Comparison of ENCODE assay signal across 22 cellular contexts in genomic region chr1:29532741-29533140, GRCh38.
DNase-seq lines count a peak whose midpoint lies in the region; FAIRE-seq and TF ChIP-seq lines count a peak whose summit lies in the region.
"Had no signal": no experiment of that assay in that cellular context is flagged by ENCODE, and none has a peak within 500 bp of the region (broad histone marks: within the 10 kb centered on the region; RNA-seq: fewer than 3 reads in every experiment).

No MANE protein-coding gene starts in this region.

- H2AK5ac ChIP-seq in H9 (ENCODE audit: insufficient read length, low read length) = no peak overlapping the region

- H3K27ac Mint-ChIP-seq in astrocyte (ENCODE audit: unreplicated experiment) = no peak overlapping the region
- H3K27ac Mint-ChIP-seq in osteocyte (ENCODE audit: unreplicated experiment) = no peak overlapping the region
- no peak overlapping the region for H3K27ac Mint-ChIP-seq in H9
- H3K27ac Mint-ChIP-seq: CD8-positive, alpha-beta memory T cell; IgD-negative memory B cell had no signal

- H3K23me2 ChIP-seq in H9 (ENCODE audit: insufficient read length, low read depth, low read length, poor library complexity, severe bottlenecking) = no peaks in the 10 kb centered on the region

- H3K14ac ChIP-seq in H9 (ENCODE audit: insufficient read depth, low read length) = no peak overlapping the region

- H3K9ac ChIP-seq in astrocyte (ENCODE audit: low read length) = no peak overlapping the region
- no peak overlapping the region for H3K9ac ChIP-seq in H9 (ENCODE audit: extremely low read depth, insufficient read length, low read length)
- H3K9ac ChIP-seq: BLaER1, GM23248 had no signal

- no peak overlapping the region for H4K91ac ChIP-seq in H9 (ENCODE audit: insufficient read length, low read depth, low read length)

- WGBS in H9 (ENCODE audit: extremely low coverage, insufficient read length, low lambda C conversion rate) = no CpG with 5 or more reads among the region's 1 CpG

- no peaks in the 10 kb centered on the region for H3K36me3 ChIP-seq in astrocyte (ENCODE audit: insufficient read depth, low read length)
- H3K36me3 ChIP-seq: BLaER1 had no signal

- H4K8ac ChIP-seq in H9 (replicated peaks; ENCODE audit: insufficient read length, low read depth, low read length) = no peak overlapping the region

- H2AFZ ChIP-seq in astrocyte (ENCODE audit: low read depth, low read length) (no peak overlapping the region), H9 (ENCODE audit: low read length) (no peak overlapping the region)
- H2AFZ ChIP-seq: GM23248 had no signal

- H3K36me3 Mint-ChIP-seq in astrocyte (ENCODE audit: low read depth, unreplicated experiment) (no peaks in the 10 kb centered on the region), osteocyte (ENCODE audit: unreplicated experiment) (no peaks in the 10 kb centered on the region), H9 (ENCODE audit: insufficient read depth in 1 of 3, low read depth in 3 of 3) (peaks cover 2 to 16% (median 2%) of the 10 kb centered on the region in 3 experiments; a peak in 4 of 7 replicates)
- H3K36me3 Mint-ChIP-seq: IgD-negative memory B cell had no signal

- no peak overlapping the region for H3K4ac ChIP-seq in H9 (ENCODE audit: low read depth, low read length)

- H3K9me3 Mint-ChIP-seq in astrocyte (ENCODE audit: unreplicated experiment) (peaks cover 8% of the 10 kb centered on the region), osteocyte (ENCODE audit: unreplicated experiment) (peaks cover 15% of the 10 kb centered on the region), H9 (peaks cover 24 to 30% of the 10 kb centered on the region in 2 experiments)

- DNase-seq in LHCN-M2 (ENCODE audit: low read depth) = peak; percentile 39
- peak; percentile 2 for DNase-seq in astrocyte (ENCODE audit: low read depth)
- DNase-seq in fibroblast of villous mesenchyme (ENCODE audit: low read depth) = peak; percentile 4
- peak; percentile 30 for DNase-seq in osteocyte (ENCODE audit: extremely low spot score, unreplicated experiment)
- DNase-seq in substantia nigra (lab: John Stamatoyannopoulos, UW) = no peak
- no peak for DNase-seq in activated CD4-positive, CD25-positive, alpha-beta regulatory T cell treated with anti-CD3 and anti-CD28 coated beads, Interleukin-2, amount 50 U/mL, for 72 hours
- DNase-seq in KBM-7 = no peak
- DNase-seq in H9 = no peak
- DNase-seq: DMS79, GM23248, MV-4-11, NCI-H1436 treated with DMSO at 0.1 percent for 48 hours, NCI-H2029 treated with DMSO at 0.1 percent for 48 hours, NCI-H510A, NCI-H82, PC-3 had no signal

- H3K56ac ChIP-seq in H9 (ENCODE audit: insufficient read length, low read depth, low read length) = no peak overlapping the region

- H2BK20ac ChIP-seq in H9 (ENCODE audit: low read depth, low read length, poor library complexity, severe bottlenecking) = no peak overlapping the region

- no peak overlapping the region for H3K4me3 ChIP-seq in astrocyte (ENCODE audit: insufficient read depth, low read depth, low read length)
- H3K4me3 ChIP-seq in fibroblast of villous mesenchyme (ENCODE audit: low read depth, low read length) = no peak overlapping the region
- H3K4me3 ChIP-seq: BLaER1, GM23248 had no signal

- H3K27me3 ChIP-seq in astrocyte (ENCODE audit: insufficient read depth, low read length) = no peaks in the 10 kb centered on the region
- no peaks in the 10 kb centered on the region for H3K27me3 ChIP-seq in H9 (ENCODE audit: insufficient read depth, low read length)
- H3K27me3 ChIP-seq: BLaER1 had no signal

- H3K4me3 Mint-ChIP-seq in astrocyte (ENCODE audit: unreplicated experiment) (no peak overlapping the region), osteocyte (ENCODE audit: unreplicated experiment) (no peak overlapping the region), H9 (no peak overlapping the region)
- H3K4me3 Mint-ChIP-seq: CD8-positive, alpha-beta memory T cell; IgD-negative memory B cell had no signal

- H4K5ac ChIP-seq in H9 (ENCODE audit: insufficient read length, low read depth, low read length) = no peak overlapping the region

- H2BK5ac ChIP-seq in H9 (ENCODE audit: insufficient read length, low read length) = no peak overlapping the region

- H3K4me1 Mint-ChIP-seq in astrocyte (ENCODE audit: low read depth, unreplicated experiment) (no peaks in the 10 kb centered on the region), osteocyte (ENCODE audit: unreplicated experiment) (no peaks in the 10 kb centered on the region), H9 (no peaks in the 10 kb centered on the region)
- H3K4me1 Mint-ChIP-seq: CD8-positive, alpha-beta memory T cell; IgD-negative memory B cell had no signal

- no peak overlapping the region for H3K23ac ChIP-seq in H9 (ENCODE audit: insufficient read length, low read depth, low read length)

- TF ChIP-seq CTCF in astrocyte (IDR thresholded peaks at IDR 0.05; ENCODE audit: insufficient read depth, low read depth, low read length) (no peak), fibroblast of villous mesenchyme (IDR thresholded peaks at IDR 0.05; ENCODE audit: insufficient read depth, low read depth, low read length) (no peak), osteocyte (IDR thresholded peaks at IDR 0.05) (no peak), H9 (conservative IDR thresholded peaks at IDR 0.05) (no peak)

- H3K79me2 ChIP-seq in astrocyte (ENCODE audit: insufficient read depth, low read length) = no peaks in the 10 kb centered on the region
- no peaks in the 10 kb centered on the region for H3K79me2 ChIP-seq in H9 (ENCODE audit: insufficient read depth, low read length)

- no peak overlapping the region for H2BK15ac ChIP-seq in H9 (ENCODE audit: low read depth, low read length)

- H3K4me1 ChIP-seq in astrocyte (ENCODE audit: insufficient read depth, low read length) (no peaks in the 10 kb centered on the region), H9 (ENCODE audit: insufficient read depth, low read length) (no peaks in the 10 kb centered on the region)

- in situ Hi-C loops in KBM-7 (cut with MboI; ENCODE audit: low pct_unique_long_range_greater_than_20kb, low sequenced_read_pairs) = no loop called here

- no peaks in the 10 kb centered on the region for H4K20me1 ChIP-seq in astrocyte (ENCODE audit: insufficient read depth, low read length)
- no peaks in the 10 kb centered on the region for H4K20me1 ChIP-seq in H9 (ENCODE audit: control insufficient read depth, insufficient read depth, insufficient read length)
- H4K20me1 ChIP-seq: BLaER1 had no signal

- no peak overlapping the region for H2BK120ac ChIP-seq in H9 (ENCODE audit: low read depth, low read length, poor library complexity, severe bottlenecking)

- H3K27ac ChIP-seq in astrocyte (ENCODE audit: low read depth, low read length) (no peak overlapping the region), substantia nigra (ENCODE audit: low read depth, low read length, poor library complexity, severe bottlenecking) (no peak overlapping the region), H9 (ENCODE audit: insufficient read length, low read depth, low read length) (no peak overlapping the region)
- H3K27ac ChIP-seq: BLaER1, GM23248, HL-60 had no signal

- peaks cover 3% of the 10 kb centered on the region for H3K27me3 Mint-ChIP-seq in astrocyte (ENCODE audit: low read depth, unreplicated experiment)
- no peaks in the 10 kb centered on the region for H3K27me3 Mint-ChIP-seq in osteocyte (ENCODE audit: unreplicated experiment)
- H3K27me3 Mint-ChIP-seq in H9 (ENCODE audit: low read depth) = no peaks in the 10 kb centered on the region; the same call in none of the 2 replicates

- H3K18ac ChIP-seq in H9 (ENCODE audit: insufficient read length, low read depth, low read length) = no peak overlapping the region

- no peak for FAIRE-seq in astrocyte (lab: Jason Lieb, UNC)
- FAIRE-seq: D721Med, HTR-8/SVneo had no signal

- no peak overlapping the region for H3T11ph ChIP-seq in H9 (ENCODE audit: low read length)

- no peak overlapping the region for H2BK12ac ChIP-seq in H9 (ENCODE audit: insufficient read length, low read depth, low read length)

- no peaks in the 10 kb centered on the region for H3K79me1 ChIP-seq in H9 (ENCODE audit: insufficient read depth, low read depth, low read length, poor library complexity, severe bottlenecking)

- H3K9me3 ChIP-seq in astrocyte (ENCODE audit: insufficient read depth, low read depth, low read length) = no peaks in the 10 kb centered on the region
- no peaks in the 10 kb centered on the region for H3K9me3 ChIP-seq in H9 (ENCODE audit: control insufficient read depth, low read depth, low read length)

- no peak overlapping the region for H3K4me2 ChIP-seq in astrocyte (ENCODE audit: low read length)
- H3K4me2 ChIP-seq in H9 (ENCODE audit: insufficient read depth, insufficient read length, low read length) = no peak overlapping the region
- H3K4me2 ChIP-seq: BLaER1 had no signal

Comparison
In these comparisons a context has a peak if more than half of its experiments do, and no peak if none do; other contexts are left out.
1. DNase-seq: peak in LHCN-M2 (single experiment), astrocyte (single experiment), fibroblast of villous mesenchyme (single experiment) and osteocyte (single experiment); none in substantia nigra (0 of 49), activated CD4-positive, CD25-positive, alpha-beta regulatory T cell treated with anti-CD3 and anti-CD28 coated beads, Interleukin-2, amount 50 U/mL, for 72 hours (single experiment), KBM-7 (single experiment) and H9 (single experiment).